8 cellular contexts compared by ENCODE assay signal in genomic region chr9:89179535-89179919, GRCh38. TPM values are rescaled to one million over a fixed set of nuclear protein-coding genes. Genes with fewer than 3 reads are reported as not detected.
DNase-seq lines count a peak whose midpoint lies in the region; ATAC-seq lines count a peak whose summit lies in the region.

No MANE protein-coding gene starts in this region.

- ATAC-seq in GM18511 (IDR thresholded peaks at IDR 0.05; ENCODE audit: unreplicated experiment) (no peak), GM21381 (IDR thresholded peaks at IDR 0.05; ENCODE audit: unreplicated experiment) (no peak), HG03135 (IDR thresholded peaks at IDR 0.05; ENCODE audit: unreplicated experiment) (no peak)

- H3K27me3 ChIP-seq in GM23248 (replicated peaks; ENCODE audit: insufficient read depth) (0 out of 2 replicates have a peak, but pooled peaks cover 5% of the 10 kb centered on the region), SJCRH30 (no peaks in the 10 kb centered on the region), trophoblast cell (ENCODE audit: insufficient read depth, low read length) (peaks cover 33% of the 10 kb centered on the region)

- H4K8ac ChIP-seq in trophoblast cell (ENCODE audit: low read depth, low read length) = peak overlapping the region; percentile 3

- 19 to 24% methylated on average over 6 of the region's 6 CpGs for WGBS in GM23248 (ENCODE audit: low coverage in 1 of 2, low lambda C conversion rate in 2 of 2, missing lambda C conversion rate in 2 of 2), 2 experiments
- WGBS in trophoblast cell (ENCODE audit: extremely low coverage, insufficient coverage, insufficient read length) = no CpG with 5 or more reads among the region's 6 CpGs

- no peak overlapping the region for H4K91ac ChIP-seq in trophoblast cell (ENCODE audit: low read depth, low read length)

- H2BK5ac ChIP-seq in trophoblast cell (ENCODE audit: low read depth, low read length, poor library complexity) = no peak overlapping the region

- H3K36me3 ChIP-seq in GM23248 (ENCODE audit: low read depth) = no peaks in the 10 kb centered on the region
- H3K36me3 ChIP-seq in SJCRH30 = no peaks in the 10 kb centered on the region
- no peaks in the 10 kb centered on the region for H3K36me3 ChIP-seq in trophoblast cell (ENCODE audit: control insufficient read depth in 1 of 2, insufficient read depth in 2 of 2, low read length in 2 of 2)

- H3K9ac ChIP-seq in GM23248 = peak overlapping the region; percentile 68
- H3K9ac ChIP-seq in trophoblast cell (ENCODE audit: low read length) = no peak overlapping the region

- H3K79me2 ChIP-seq in GM23248 (ENCODE audit: insufficient read depth) = no peaks in the 10 kb centered on the region
- peaks cover 1% of the 10 kb centered on the region for H3K79me2 ChIP-seq in trophoblast cell (ENCODE audit: control insufficient read depth, insufficient read depth, low read length, poor library complexity)

- H3K4me3 ChIP-seq in GM23248 (peak overlapping the region; percentile 68), SJCRH30 (peak overlapping the region; percentile 36), trophoblast cell (ENCODE audit: low read depth, low read length) (no peak overlapping the region)

- H3F3A ChIP-seq in GM23248 (ENCODE audit: insufficient read depth) = peaks cover 15% of the 10 kb centered on the region

- no peak overlapping the region for H3K4ac ChIP-seq in trophoblast cell (ENCODE audit: low read depth, low read length)

- H3K14ac ChIP-seq in trophoblast cell (ENCODE audit: low read length) = no peak overlapping the region

- DNase-seq in GM23248 (peak; percentile 62), SJCRH30 (peak in 1 of 2 experiments; percentile 7), fibroblast of peridontal ligament (ENCODE audit: extremely low read depth) (peak; percentile 63), trophoblast cell (no peak), NCI-H510A treated with DMSO at 0.1 percent for 48 hours (lab: John Stamatoyannopoulos, UW) (no peak)

- no peak overlapping the region for H2BK12ac ChIP-seq in trophoblast cell (ENCODE audit: low read length)

- peaks cover 1% of the 10 kb centered on the region for H3K79me1 ChIP-seq in trophoblast cell (ENCODE audit: low read length)

- H3K9me3 ChIP-seq in GM23248 (ENCODE audit: low read depth) = no peaks in the 10 kb centered on the region
- H3K9me3 ChIP-seq in SJCRH30 (replicated peaks) = no peaks in the 10 kb centered on the region
- H3K9me3 ChIP-seq in trophoblast cell (ENCODE audit: insufficient read depth, low read depth, low read length) = no peaks in the 10 kb centered on the region

- H3K9me2 ChIP-seq in GM23248 (ENCODE audit: insufficient read depth) = no peaks in the 10 kb centered on the region

- H3K27ac ChIP-seq in GM23248 (peak overlapping the region; percentile 77), SJCRH30 (no peak overlapping the region), trophoblast cell (ENCODE audit: low read depth, low read length) (no peak overlapping the region)

- no peak overlapping the region for H4K12ac ChIP-seq in trophoblast cell (ENCODE audit: low read depth, low read length)

- H2BK120ac ChIP-seq in trophoblast cell (ENCODE audit: insufficient read depth, low read length, poor library complexity) = no peak overlapping the region

- H3K18ac ChIP-seq in trophoblast cell (ENCODE audit: low read length) = no peak overlapping the region

- H3K4me1 ChIP-seq in GM23248 (ENCODE audit: insufficient read depth) = peaks cover 17% of the 10 kb centered on the region
- H3K4me1 ChIP-seq in SJCRH30 = peaks cover 8% of the 10 kb centered on the region; the same call in 1 of the 2 replicates
- peaks cover 17 to 19% of the 10 kb centered on the region in 2 experiments for H3K4me1 ChIP-seq in trophoblast cell (ENCODE audit: control insufficient read depth in 1 of 2, insufficient read depth in 2 of 2, low read length in 2 of 2)

- peak overlapping the region; percentile 91 for H2AFZ ChIP-seq in GM23248
- peak overlapping the region; percentile 47 for H2AFZ ChIP-seq in trophoblast cell (ENCODE audit: insufficient read depth, low read length, poor library complexity)

- H2AK5ac ChIP-seq in trophoblast cell (ENCODE audit: low read length) = no peak overlapping the region

- in situ Hi-C loops in GM23248 (cut with MboI) = no loop called here

- no peak overlapping the region for H3K23ac ChIP-seq in trophoblast cell (ENCODE audit: low read length)

- H4K20me1 ChIP-seq in GM23248 (ENCODE audit: insufficient read depth) = no peaks in the 10 kb centered on the region

- peak overlapping the region; percentile 88 for H3K4me2 ChIP-seq in GM23248 (ENCODE audit: unreplicated experiment)
- peak overlapping the region; percentile 72 for H3K4me2 ChIP-seq in trophoblast cell (ENCODE audit: low read length)

RNA-seq across cellular contexts. Expression of gene SHC3, which starts 0.9 kb away (rescaled TPM):
- 0.54 and 0.63 TPM in 2 replicates for total RNA-seq in GM23248 (2014; rRNA removed; shearing (Covaris generic))
- 0.20 and 0.30 TPM in 2 replicates for polyA plus RNA-seq in GM23248 (2016; fragmentation: Nextera tagmentation; extraction: Ambion mirVana)
- total RNA-seq in SJCRH30 (2014; rRNA removed; shearing (Covaris generic)) = under 0.01 TPM in 1 of 2 replicates, not detected in the other
- polyA plus RNA-seq in trophoblast cell (2013) = 0.11 and 0.12 TPM in 2 replicates

Comparison
In these comparisons a context has a peak if more than half of its experiments do, and no peak if none do; other contexts are left out.
1. DNase-seq: peak in GM23248 (single experiment) and fibroblast of peridontal ligament (single experiment); none in trophoblast cell (0 of 2) and NCI-H510A treated with DMSO at 0.1 percent for 48 hours (single experiment).